Comparison of ENCODE assay signal across 8 cellular contexts in genomic region chr14:20460458-20461229, GRCh38. TPM values are rescaled to one million over a fixed set of nuclear protein-coding genes. Genes with fewer than 3 reads are reported as not detected.
DNase-seq lines count a peak whose midpoint lies in the region; ATAC-seq, FAIRE-seq and TF ChIP-seq lines count a peak whose summit lies in the region.

No MANE protein-coding gene starts in this region.

- peak; percentile 3 for ATAC-seq in HG03342 (IDR thresholded peaks at IDR 0.05; ENCODE audit: unreplicated experiment)
- ATAC-seq in right lobe of liver, result peak in 3 of 4 donors; percentile 0 to 1 (median 1)
- no peak for ATAC-seq in stimulated activated effector memory CD8-positive, alpha-beta T cell treated with anti-CD3 and anti-CD28 coated beads, Interleukin-12 subunit alpha, Interleukin-12 subunit beta, amount 100 ng/mL, for 72 hours

- H3K4me3 Mint-ChIP-seq in T-helper 1 cell treated with Interleukin-12 subunit alpha and Interleukin-12 subunit beta and Interleukin-4 antibody, amounts not matched to agents 30 μg/mL and 1 μg/mL, for 36 hours, result peak overlapping the region; percentile 90
- peak overlapping the region; percentile 74 for H3K4me3 Mint-ChIP-seq in stimulated activated effector memory CD8-positive, alpha-beta T cell treated with anti-CD3 and anti-CD28 coated beads, Interleukin-12 subunit alpha, Interleukin-12 subunit beta, amount 100 ng/mL, for 72 hours

- H3K9me3 ChIP-seq in right lobe of liver, result no peaks in the 10 kb centered on the region

- no peak for FAIRE-seq in bronchial epithelial cell (lab: Jason Lieb, UNC)
- FAIRE-seq in D721Med (lab: Jason Lieb, UNC), result no peak

- H3K27ac ChIP-seq in right lobe of liver, result peak overlapping the region; percentile 84 to 85 (median 84)

- DNase-seq in NCI-H1417 (lab: John Stamatoyannopoulos, UW), result peak; percentile 67 to 85 (median 79)
- DNase-seq in NCI-H1417 treated with DMSO at 0.1 percent for 48 hours (lab: John Stamatoyannopoulos, UW), result no peak
- no peak for DNase-seq in bronchial epithelial cell (ENCODE audit: low read depth)
- peak in 1 of 3 donors; percentile 29 for DNase-seq in right lobe of liver
- peak in 1 of 2 donors; percentile 64 for DNase-seq in stimulated activated effector memory CD8-positive, alpha-beta T cell treated with anti-CD3 and anti-CD28 coated beads, Interleukin-12 subunit alpha, Interleukin-12 subunit beta, amount 100 ng/mL, for 72 hours (ENCODE audit: low spot score in 2 of 2)
- DNase-seq in D721Med (ENCODE audit: insufficient read length, low spot score), result no peak

- peak overlapping the region; percentile 85 for H3K27ac Mint-ChIP-seq in T-helper 1 cell treated with Interleukin-12 subunit alpha and Interleukin-12 subunit beta and Interleukin-4 antibody, amounts not matched to agents 30 μg/mL and 1 μg/mL, for 36 hours
- H3K27ac Mint-ChIP-seq in stimulated activated effector memory CD8-positive, alpha-beta T cell treated with anti-CD3 and anti-CD28 coated beads, Interleukin-12 subunit alpha, Interleukin-12 subunit beta, amount 100 ng/mL, for 72 hours, result peak overlapping the region; percentile 86

- peak overlapping the region; percentile 76 for H3K4me3 ChIP-seq in bronchial epithelial cell (ENCODE audit: low read depth, low read length)
- peak overlapping the region; percentile 72 to 81 (median 79) for H3K4me3 ChIP-seq in right lobe of liver

- intact Hi-C loops in right lobe of liver (cut with DNase I), result no loop called here

- 7% methylated on average over 10 of the region's 32 CpGs for WGBS in right lobe of liver (ENCODE audit: insufficient coverage, low coverage, low lambda C conversion rate, missing lambda C conversion rate)

- peaks cover 17% of the 10 kb centered on the region for H3K36me3 Mint-ChIP-seq in T-helper 1 cell treated with Interleukin-12 subunit alpha and Interleukin-12 subunit beta and Interleukin-4 antibody, amounts not matched to agents 30 μg/mL and 1 μg/mL, for 36 hours (ENCODE audit: low read depth)
- peaks cover 10% of the 10 kb centered on the region for H3K36me3 Mint-ChIP-seq in stimulated activated effector memory CD8-positive, alpha-beta T cell treated with anti-CD3 and anti-CD28 coated beads, Interleukin-12 subunit alpha, Interleukin-12 subunit beta, amount 100 ng/mL, for 72 hours

- H3K4me1 ChIP-seq in right lobe of liver, result peaks cover 0 to 20% (median 8%) of the 10 kb centered on the region in 4 donors

- no peaks in the 10 kb centered on the region for H3K9me3 Mint-ChIP-seq in T-helper 1 cell treated with Interleukin-12 subunit alpha and Interleukin-12 subunit beta and Interleukin-4 antibody, amounts not matched to agents 30 μg/mL and 1 μg/mL, for 36 hours
- no peaks in the 10 kb centered on the region for H3K9me3 Mint-ChIP-seq in stimulated activated effector memory CD8-positive, alpha-beta T cell treated with anti-CD3 and anti-CD28 coated beads, Interleukin-12 subunit alpha, Interleukin-12 subunit beta, amount 100 ng/mL, for 72 hours

- no peaks in the 10 kb centered on the region for H3K27me3 Mint-ChIP-seq in T-helper 1 cell treated with Interleukin-12 subunit alpha and Interleukin-12 subunit beta and Interleukin-4 antibody, amounts not matched to agents 30 μg/mL and 1 μg/mL, for 36 hours (ENCODE audit: low read depth)

- H3K4me1 Mint-ChIP-seq in T-helper 1 cell treated with Interleukin-12 subunit alpha and Interleukin-12 subunit beta and Interleukin-4 antibody, amounts not matched to agents 30 μg/mL and 1 μg/mL, for 36 hours (ENCODE audit: low read depth), result peaks cover 37% of the 10 kb centered on the region
- H3K4me1 Mint-ChIP-seq in stimulated activated effector memory CD8-positive, alpha-beta T cell treated with anti-CD3 and anti-CD28 coated beads, Interleukin-12 subunit alpha, Interleukin-12 subunit beta, amount 100 ng/mL, for 72 hours, result peaks cover 20% of the 10 kb centered on the region

- H3K27me3 ChIP-seq in bronchial epithelial cell (ENCODE audit: control insufficient read depth, insufficient read depth, low read length) (no peaks in the 10 kb centered on the region), right lobe of liver (no peaks in the 10 kb centered on the region)

- H3K36me3 ChIP-seq in bronchial epithelial cell (ENCODE audit: control insufficient read depth, insufficient read depth, low read length) (peaks cover 9% of the 10 kb centered on the region), right lobe of liver (peaks cover 0 to 37% (median 14%) of the 10 kb centered on the region in 4 donors)

- TF ChIP-seq CTCF in bronchial epithelial cell (IDR thresholded peaks at IDR 0.05; ENCODE audit: insufficient read depth, low read length, severe bottlenecking) (no peak), right lobe of liver (IDR thresholded peaks at IDR 0.05) (no peak), D721Med (IDR thresholded peaks at IDR 0.05; ENCODE audit: insufficient read depth, missing control alignments) (no peak)

- TF ChIP-seq POLR2A in right lobe of liver (IDR thresholded peaks at IDR 0.05), result no peak

RNA-seq across cellular contexts. Expression of gene PIP4P1, which starts 0.6 kb away (rescaled TPM):
- 19.3 and 24.7 TPM in 2 replicates for total RNA-seq in bronchial epithelial cell
- total RNA-seq in right lobe of liver, result 10 to 100 TPM in 4 of 6 experiments, 1 to 10 TPM in 2; 7.0 to 13.8 (median 11.4) TPM

RNA-seq across cellular contexts. Expression of gene APEX1, which starts 5.6 kb away (rescaled TPM):
- 25.3 and 56.1 TPM in 2 replicates for total RNA-seq in bronchial epithelial cell
- total RNA-seq in right lobe of liver, result 10 to 100 TPM; 50.2 to 87.0 (median 59.8) TPM

RNA-seq across cellular contexts. Expression of gene OSGEP, which starts 6.0 kb away (rescaled TPM):
- 15.0 and 15.4 TPM in 2 replicates for total RNA-seq in bronchial epithelial cell
- 10 to 100 TPM; 11.2 to 43.8 (median 14.4) TPM for total RNA-seq in right lobe of liver

RNA-seq across cellular contexts. Expression of gene PNP, which starts 8.6 kb away (rescaled TPM):
- total RNA-seq in bronchial epithelial cell (70.2 and 109 TPM in 2 replicates), right lobe of liver (10 to 100 TPM; 22.1 to 48.9 (median 30.9) TPM)

RNA-seq across cellular contexts. Expression of gene KLHL33, which starts 24.7 kb away (rescaled TPM):
- not detected in 2 replicates for total RNA-seq in bronchial epithelial cell
- under 1 TPM in 5 of 6 experiments, not detected in 1; 0.06 to 0.19 (median 0.11) TPM for total RNA-seq in right lobe of liver

Comparison
In these comparisons a context has a peak if more than half of its experiments do, and no peak if none do; other contexts are left out.
1. DNase-seq: peak in NCI-H1417 (3 of 3); none in NCI-H1417 treated with DMSO at 0.1 percent for 48 hours (single experiment), bronchial epithelial cell (single experiment) and D721Med (single experiment).